2 cellular contexts compared by ENCODE assay signal in genomic region chr1:246459213-246459612, GRCh38.
TF ChIP-seq lines count a peak whose summit lies in the region.

No MANE protein-coding gene starts in this region.

TF ChIP-seq in GM23338, 12 proteins besides CTCF, POLR2A, EP300 and RAD21 (continued from another document):
- no peak for TF ChIP-seq REST (IDR thresholded peaks at IDR 0.05; ENCODE audit: unreplicated experiment)
- no peak for TF ChIP-seq POLR2AphosphoS5 (IDR thresholded peaks at IDR 0.05; ENCODE audit: low read depth)
- TF ChIP-seq CREB1 (CRISPR knock-in tag; IDR thresholded peaks at IDR 0.05; ENCODE audit: low read depth), result no peak
- no peak for TF ChIP-seq ZNF114 (CRISPR knock-in tag; IDR thresholded peaks at IDR 0.05)
- TF ChIP-seq EZH2phosphoT487 (IDR thresholded peaks at IDR 0.05; ENCODE audit: unreplicated experiment), result no peak
- no peak for TF ChIP-seq STAT1 (IDR thresholded peaks at IDR 0.05; ENCODE audit: unreplicated experiment)
TF ChIP-seq in GM23338: peak in this region for 0.

TF ChIP-seq in WTC11, 78 proteins besides CTCF, POLR2A, EP300 and RAD21 (continued from another document):
- no peak for TF ChIP-seq ARID4B (CRISPR knock-in tag; IDR thresholded peaks at IDR 0.05; ENCODE audit: borderline replicate concordance)
- no peak for TF ChIP-seq ZBTB21 (CRISPR knock-in tag; IDR thresholded peaks at IDR 0.05; ENCODE audit: borderline replicate concordance)
- no peak for TF ChIP-seq CREM (CRISPR knock-in tag; IDR thresholded peaks at IDR 0.05)
- TF ChIP-seq AR (CRISPR knock-in tag; IDR thresholded peaks at IDR 0.05), result no peak
